Comparison of ENCODE assay signal across 11 cellular contexts in the genomic region with DNA sequence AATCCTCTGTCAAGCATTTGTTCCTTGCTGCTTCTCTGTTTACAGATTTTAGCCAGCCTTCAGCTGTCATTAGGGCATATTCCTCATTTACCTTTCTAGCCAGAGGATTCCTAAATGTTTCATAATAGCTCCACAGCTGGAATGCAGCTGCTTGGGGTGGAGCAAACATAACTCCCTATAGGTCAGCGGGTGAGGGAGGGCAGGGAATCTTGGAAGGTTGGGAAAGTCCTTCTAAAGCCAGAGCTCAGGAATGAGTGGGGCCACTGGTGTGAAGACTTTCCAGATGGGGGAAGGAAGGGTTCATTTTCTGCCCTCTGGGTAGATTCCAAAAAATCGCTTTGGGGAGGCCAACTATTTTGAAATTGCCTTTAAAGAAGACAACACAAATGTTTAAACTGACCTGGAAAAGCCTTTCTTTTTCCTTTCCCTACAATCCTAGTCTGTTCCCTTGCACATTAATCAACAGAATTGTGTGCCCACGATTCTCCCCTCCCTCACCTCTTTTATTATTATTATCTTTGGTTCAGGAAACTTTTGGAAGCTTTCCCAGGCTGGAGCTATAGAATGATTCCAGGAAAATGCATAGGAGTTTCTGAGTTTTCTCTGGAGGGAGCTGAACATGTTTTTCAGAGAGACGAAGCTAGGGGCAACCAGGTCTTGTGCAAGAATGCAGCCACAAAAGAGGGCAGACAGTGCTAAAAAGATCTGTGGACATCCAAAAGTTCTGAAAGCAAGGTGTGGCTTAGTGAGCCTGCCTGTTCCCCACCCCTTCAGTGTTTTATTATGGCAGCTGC. TPM values are rescaled to one million over a fixed set of nuclear protein-coding genes. Genes with fewer than 3 reads are reported as not detected.
DNase-seq lines count a peak whose midpoint lies in the region; ATAC-seq, FAIRE-seq and TF ChIP-seq lines count a peak whose summit lies in the region.
"Had no signal": no experiment of that assay in that cellular context is flagged by ENCODE, and none has a peak within 500 bp of the region (broad histone marks: within the 10 kb centered on the region; RNA-seq: fewer than 3 reads in every experiment).

No MANE protein-coding gene starts in this region.

- H3K9me3 Mint-ChIP-seq in immature natural killer cell, result no peaks in the 10 kb centered on the region
- H3K9me3 Mint-ChIP-seq: activated B cell treated with CpG ODN at 0.5 μM for 24 hours; central memory CD8-positive, alpha-beta T cell had no signal

- H3K27ac Mint-ChIP-seq in immature natural killer cell, result peak overlapping the region in 4 of 6 donors; percentile 24 to 95 (median 90)
- H3K27ac Mint-ChIP-seq: activated B cell treated with CpG ODN at 0.5 μM for 24 hours had no signal

- H3K36me3 ChIP-seq in body of pancreas (replicated peaks in 1 of 2; ENCODE audit: insufficient read depth in 1 of 2, low read depth in 2 of 2), result no peaks in the 10 kb centered on the region
- no peaks in the 10 kb centered on the region for H3K36me3 ChIP-seq in small intestine (ENCODE audit: control insufficient read depth in 2 of 2, insufficient read depth in 2 of 2, low read length in 2 of 2)

- FAIRE-seq in small intestine (lab: Jason Lieb, UNC) (no peak), urothelium cell line (lab: Jason Lieb, UNC) (no peak)

- H3K9me3 ChIP-seq in body of pancreas (no peaks in the 10 kb centered on the region), small intestine (ENCODE audit: control insufficient read depth, low read depth) (no peaks in the 10 kb centered on the region)

- peaks cover 3 to 14% (median 13%) of the 10 kb centered on the region in 3 donors for H3K27me3 Mint-ChIP-seq in immature natural killer cell (ENCODE audit: low read depth in 3 of 3)
- H3K27me3 Mint-ChIP-seq: activated B cell treated with CpG ODN at 0.5 μM for 24 hours; central memory CD8-positive, alpha-beta T cell had no signal

- no peak for TF ChIP-seq CTCF in body of pancreas (IDR thresholded peaks at IDR 0.05)

- peaks cover 0 to 3% (median 0%) of the 10 kb centered on the region in 3 donors for H3K36me3 Mint-ChIP-seq in immature natural killer cell

- no peak for TF ChIP-seq POLR2A in body of pancreas (IDR thresholded peaks at IDR 0.05)

- WGBS in body of pancreas, 2 donors, result 20 to 31% methylated on average over 4 of the region's 4 CpGs
- 10 to 25% (median 24%) methylated on average over 4 of the region's 4 CpGs for WGBS in small intestine, 3 donors

- peaks cover 47 to 52% of the 10 kb centered on the region in 2 donors for H3K4me1 Mint-ChIP-seq in immature natural killer cell

- DNase-seq in HCEC 1CT, result peak; percentile 88
- peak in 2 of 4 donors; percentile 44 to 59 for DNase-seq in body of pancreas
- DNase-seq in immature natural killer cell, result no peak
- DNase-seq in small intestine, result peak; percentile 37
- DNase-seq in SK-N-DZ (ENCODE audit: low spot score), result no peak
- DNase-seq in iPS-NIHi11 (ENCODE audit: low spot score), result no peak
- no peak for DNase-seq in urothelium cell line (ENCODE audit: low spot score)
- DNase-seq in T-helper 9 cell, result no peak
- DNase-seq: activated B cell treated with CpG ODN at 0.5 μM for 24 hours, NCI-H1436 treated with DMSO at 0.1 percent for 48 hours had no signal

- H3K4me1 ChIP-seq in body of pancreas, result peaks cover 66% of the 10 kb centered on the region
- H3K4me1 ChIP-seq in small intestine (ENCODE audit: control insufficient read depth in 2 of 2, insufficient read depth in 1 of 2, low read depth in 1 of 2, low read length in 1 of 2), result peaks cover 16 to 35% of the 10 kb centered on the region in 2 donors

- intact Hi-C loops in body of pancreas (cut with DNase I), result no loop called here

- no peaks in the 10 kb centered on the region for H3K27me3 ChIP-seq in body of pancreas
- H3K27me3 ChIP-seq in small intestine (ENCODE audit: control insufficient read depth in 2 of 2, insufficient read depth in 2 of 2, low read length in 2 of 2), result no peaks in the 10 kb centered on the region

- H3K4me3 ChIP-seq in body of pancreas, result no peak overlapping the region
- H3K4me3 ChIP-seq in small intestine (ENCODE audit: low read depth in 1 of 2, low read length in 2 of 2), result no peak overlapping the region

- H3K4me3 Mint-ChIP-seq in immature natural killer cell, result peak overlapping the region in 1 of 5 donors; percentile 17
- H3K4me3 Mint-ChIP-seq: activated B cell treated with CpG ODN at 0.5 μM for 24 hours had no signal

- H3K27ac ChIP-seq in body of pancreas (peak overlapping the region; percentile 20 to 99 (median 94)), small intestine (ENCODE audit: low read depth in 1 of 2, low read length in 1 of 2) (peak overlapping the region in 1 of 2 donors; percentile 86)

- no peak for ATAC-seq in body of pancreas

RNA-seq across cellular contexts. Expression of a gene that starts 16.5 kb away (rescaled TPM):
- total RNA-seq in body of pancreas, result 10 to 100 TPM; 26.7 to 52.1 TPM
- polyA plus RNA-seq in immature natural killer cell (10 to 100 TPM in 1 of 3 donors, 1 to 10 TPM in 2; 3.5 to 11.1 (median 3.6) TPM), small intestine (10 to 100 TPM in 1 of 3 donors, 1 to 10 TPM in 2; 2.0 to 14.3 (median 3.2) TPM)
- 18.1 and 20.5 TPM in 2 replicates for polyA plus RNA-seq in SK-N-DZ (2014; cell fraction: cytosol; rRNA removed)
- polyA plus RNA-seq in SK-N-DZ (2014; cell fraction: nucleus; rRNA removed), result 10.6 and 12.5 TPM in 2 replicates

RNA-seq across cellular contexts. Expression of a gene that starts 53.1 kb away (rescaled TPM):
- total RNA-seq in body of pancreas, result 10 to 100 TPM; 13.7 to 17.1 TPM
- 1 to 10 TPM; 2.0 to 6.7 (median 3.2) TPM for polyA plus RNA-seq in immature natural killer cell
- 1 to 10 TPM; 7.6 to 9.2 (median 8.5) TPM for polyA plus RNA-seq in small intestine
- polyA plus RNA-seq in SK-N-DZ (2014; cell fraction: cytosol; rRNA removed), result 22.1 and 24.0 TPM in 2 replicates
- polyA plus RNA-seq in SK-N-DZ (2014; cell fraction: nucleus; rRNA removed), result 8.5 and 11.2 TPM in 2 replicates

Comparison
In these comparisons a context has a peak if more than half of its experiments do, and no peak if none do; other contexts are left out.
1. DNase-seq: peak in HCEC 1CT (single experiment) and small intestine (single experiment); none in immature natural killer cell (0 of 3), SK-N-DZ (single experiment), iPS-NIHi11 (single experiment), urothelium cell line (single experiment) and T-helper 9 cell (single experiment).